ENCODE assay signal across 12 cellular contexts in genomic region chr6:32975886-32976285, GRCh38. TPM values are rescaled to one million over a fixed set of nuclear protein-coding genes. Genes with fewer than 3 reads are reported as not detected.
A peak's percentile ranks its signal among the peaks of the same experiment; 100 is the strongest.
DNase-seq lines count a peak whose midpoint lies in the region; ATAC-seq and TF ChIP-seq lines count a peak whose summit lies in the region.
"Had no signal": no experiment of that assay in that cellular context is flagged by ENCODE, and none has a peak within 500 bp of the region (broad histone marks: within the 10 kb centered on the region; RNA-seq: fewer than 3 reads in every experiment).

No MANE protein-coding gene starts in this region.

- peak overlapping the region; percentile 71 for H3K27ac Mint-ChIP-seq in activated CD8-positive, alpha-beta memory T cell treated with anti-CD3 and anti-CD28 coated beads, Interleukin-2, amount 10 ng/mL, durations not matched to agents 7 days and 5 days
- peak overlapping the region; percentile 68 for H3K27ac Mint-ChIP-seq in WTC11
- H3K27ac Mint-ChIP-seq in stimulated activated effector memory CD8-positive, alpha-beta T cell treated with anti-CD3 and anti-CD28 coated beads, Interleukin-12 subunit alpha, Interleukin-12 subunit beta, amount 100 ng/mL, for 72 hours: peak overlapping the region; percentile 99

- H3K36me3 Mint-ChIP-seq in activated CD8-positive, alpha-beta memory T cell treated with anti-CD3 and anti-CD28 coated beads, Interleukin-2, amount 10 ng/mL, durations not matched to agents 7 days and 5 days: peaks cover 96% of the 10 kb centered on the region
- H3K36me3 Mint-ChIP-seq in WTC11: peaks cover 96% of the 10 kb centered on the region
- peaks cover 100% of the 10 kb centered on the region for H3K36me3 Mint-ChIP-seq in stimulated activated effector memory CD8-positive, alpha-beta T cell treated with anti-CD3 and anti-CD28 coated beads, Interleukin-12 subunit alpha, Interleukin-12 subunit beta, amount 100 ng/mL, for 72 hours

- peak overlapping the region; percentile 99 for H3K4me3 ChIP-seq in fibroblast of the aortic adventitia (ENCODE audit: low read depth, low read length)
- H3K4me3 ChIP-seq in tibial nerve: no peak overlapping the region

- no peaks in the 10 kb centered on the region for H3K9me3 ChIP-seq in tibial nerve
- H3K9me3 ChIP-seq: gastroesophageal sphincter had no signal

- POLR2A ChIA-PET in WTC11 (lab: Charles Lee): no interaction called here

- H3K4me1 Mint-ChIP-seq in activated CD8-positive, alpha-beta memory T cell treated with anti-CD3 and anti-CD28 coated beads, Interleukin-2, amount 10 ng/mL, durations not matched to agents 7 days and 5 days: peaks cover 52% of the 10 kb centered on the region
- H3K4me1 Mint-ChIP-seq in WTC11: peaks cover 50% of the 10 kb centered on the region
- peaks cover 94% of the 10 kb centered on the region for H3K4me1 Mint-ChIP-seq in stimulated activated effector memory CD8-positive, alpha-beta T cell treated with anti-CD3 and anti-CD28 coated beads, Interleukin-12 subunit alpha, Interleukin-12 subunit beta, amount 100 ng/mL, for 72 hours

- no peak for ATAC-seq in activated CD8-positive, alpha-beta memory T cell treated with anti-CD3 and anti-CD28 coated beads, Interleukin-2, amount 10 ng/mL, durations not matched to agents 7 days and 5 days
- no peak for ATAC-seq in WTC11
- no peak for ATAC-seq in stimulated activated effector memory CD8-positive, alpha-beta T cell treated with anti-CD3 and anti-CD28 coated beads, Interleukin-12 subunit alpha, Interleukin-12 subunit beta, amount 100 ng/mL, for 72 hours
- ATAC-seq in HG03342 (IDR thresholded peaks at IDR 0.05; ENCODE audit: unreplicated experiment): no peak
- ATAC-seq: gastroesophageal sphincter had no signal

- H3K27me3 Mint-ChIP-seq in activated CD8-positive, alpha-beta memory T cell treated with anti-CD3 and anti-CD28 coated beads, Interleukin-2, amount 10 ng/mL, durations not matched to agents 7 days and 5 days: no peaks in the 10 kb centered on the region
- peaks cover 4% of the 10 kb centered on the region; the same call in 1 of the 2 replicates for H3K27me3 Mint-ChIP-seq in WTC11 (ENCODE audit: low read depth)

- TF ChIP-seq CTCF in WTC11 (IDR thresholded peaks at IDR 0.05) (no peak), fibroblast of the aortic adventitia (IDR thresholded peaks at IDR 0.05; ENCODE audit: insufficient read depth, low read length) (no peak), tibial nerve (IDR thresholded peaks at IDR 0.05) (no peak)

- H3K36me3 ChIP-seq in tibial nerve: peaks cover 9 to 75% (median 50%) of the 10 kb centered on the region in 3 donors

- TF ChIP-seq POLR2A in tibial nerve (IDR thresholded peaks at IDR 0.05): no peak

- no peak overlapping the region for H3K27ac ChIP-seq in tibial nerve
- H3K27ac ChIP-seq: gastroesophageal sphincter had no signal

- no peaks in the 10 kb centered on the region for H3K27me3 ChIP-seq in tibial nerve
- H3K27me3 ChIP-seq: gastroesophageal sphincter had no signal

- 53 to 54% methylated on average over 2 of the region's 2 CpGs for WGBS in tibial nerve, 2 donors

- H3K4me3 Mint-ChIP-seq in activated CD8-positive, alpha-beta memory T cell treated with anti-CD3 and anti-CD28 coated beads, Interleukin-2, amount 10 ng/mL, durations not matched to agents 7 days and 5 days: peak overlapping the region; percentile 94
- H3K4me3 Mint-ChIP-seq in WTC11: peak overlapping the region; percentile 98
- H3K4me3 Mint-ChIP-seq in stimulated activated effector memory CD8-positive, alpha-beta T cell treated with anti-CD3 and anti-CD28 coated beads, Interleukin-12 subunit alpha, Interleukin-12 subunit beta, amount 100 ng/mL, for 72 hours: peak overlapping the region; percentile 100

- no peak for TF ChIP-seq EP300 in tibial nerve (IDR thresholded peaks at IDR 0.05)

- CTCF ChIA-PET in activated CD8-positive, alpha-beta memory T cell treated with anti-CD3 and anti-CD28 coated beads, Interleukin-2, amount 10 ng/mL, durations not matched to agents 7 days and 5 days (lab: Charles Lee): interaction anchor here (1.9 to 17.8 kb wide), 5 partner anchors 8 to 136 kb away, joined by 6 to 249 read pairs (median 62); partner anchors contain the start of genes HLA-DMA and TAP2
- CTCF ChIA-PET in WTC11 (lab: Charles Lee): interaction anchor here (0.7 kb wide), 1 partner anchor 9 kb away, joined by 3 read pairs; no protein-coding TSS in a partner anchor

- peaks cover 6 to 62% (median 39%) of the 10 kb centered on the region in 4 donors for H3K4me1 ChIP-seq in tibial nerve

- no peaks in the 10 kb centered on the region for H3K9me3 Mint-ChIP-seq in activated CD8-positive, alpha-beta memory T cell treated with anti-CD3 and anti-CD28 coated beads, Interleukin-2, amount 10 ng/mL, durations not matched to agents 7 days and 5 days (ENCODE audit: low read depth)
- H3K9me3 Mint-ChIP-seq in WTC11: no peaks in the 10 kb centered on the region
- no peaks in the 10 kb centered on the region for H3K9me3 Mint-ChIP-seq in stimulated activated effector memory CD8-positive, alpha-beta T cell treated with anti-CD3 and anti-CD28 coated beads, Interleukin-12 subunit alpha, Interleukin-12 subunit beta, amount 100 ng/mL, for 72 hours

- no peak for DNase-seq in activated CD8-positive, alpha-beta memory T cell treated with anti-CD3 and anti-CD28 coated beads, Interleukin-2, amount 10 ng/mL, durations not matched to agents 7 days and 5 days
- no peak for DNase-seq in activated CD8-positive, alpha-beta memory T cell treated with anti-CD3 and anti-CD28 coated beads for 24 hours
- DNase-seq in WTC11 (ENCODE audit: low spot score): no peak
- no peak for DNase-seq in fibroblast of the aortic adventitia (ENCODE audit: low read depth)
- no peak for DNase-seq in stimulated activated effector memory CD8-positive, alpha-beta T cell treated with anti-CD3 and anti-CD28 coated beads, Interleukin-12 subunit alpha, Interleukin-12 subunit beta, amount 100 ng/mL, for 72 hours (ENCODE audit: low spot score in 2 of 2)
- no peak for DNase-seq in tibial nerve (ENCODE audit: low spot score in 2 of 2)
- no peak for DNase-seq in NCI-H2029 (lab: John Stamatoyannopoulos, UW)
- DNase-seq: activated CD8-positive, alpha-beta memory T cell treated with anti-CD3 and anti-CD28 coated beads, Interleukin-2, amount 50 U/mL, for 4 hours; posterior cingulate gyrus had no signal

TF ChIP-seq in WTC11, 78 proteins besides CTCF, POLR2A, EP300 and RAD21 (continues in another document):
- TF ChIP-seq MLX (CRISPR knock-in tag; IDR thresholded peaks at IDR 0.05) (no peak), ZNF512 (CRISPR knock-in tag; IDR thresholded peaks at IDR 0.05; ENCODE audit: borderline replicate concordance) (no peak), ZBTB21 (CRISPR knock-in tag; IDR thresholded peaks at IDR 0.05; ENCODE audit: borderline replicate concordance) (no peak), HMGA2 (CRISPR knock-in tag; IDR thresholded peaks at IDR 0.05) (no peak), ZNF232 (CRISPR knock-in tag; IDR thresholded peaks at IDR 0.05) (no peak), ZNF416 (CRISPR knock-in tag; IDR thresholded peaks at IDR 0.05) (no peak), IRF2 (CRISPR knock-in tag; IDR thresholded peaks at IDR 0.05; ENCODE audit: borderline replicate concordance, low read depth) (no peak), ZNF423 (CRISPR knock-in tag; IDR thresholded peaks at IDR 0.05) (no peak), ZMAT4 (CRISPR knock-in tag; IDR thresholded peaks at IDR 0.05) (no peak)

RNA-seq across cellular contexts. Expression of gene BRD2, which starts 7.5 kb away (rescaled TPM):
- 100 to 1,000 TPM; 309 to 336 TPM for total RNA-seq in activated CD8-positive, alpha-beta memory T cell treated with anti-CD3 and anti-CD28 coated beads, Interleukin-2, amount 10 ng/mL, durations not matched to agents 7 days and 5 days
- total RNA-seq in WTC11 (2021): 206 to 222 TPM (median 214 TPM) in 3 replicates
- 145 and 157 TPM in 2 replicates for total RNA-seq in fibroblast of the aortic adventitia (ENCODE audit: low replicate concordance)
- total RNA-seq in tibial nerve: 100 to 1,000 TPM; 130 to 150 (median 136) TPM

RNA-seq across cellular contexts. Expression of gene HLA-DMA, which starts 23.0 kb away (rescaled TPM):
- 10 to 100 TPM; 57.9 to 60.9 TPM for total RNA-seq in activated CD8-positive, alpha-beta memory T cell treated with anti-CD3 and anti-CD28 coated beads, Interleukin-2, amount 10 ng/mL, durations not matched to agents 7 days and 5 days
- total RNA-seq in WTC11 (2021) (6.0 to 9.3 TPM (median 6.6 TPM) in 3 replicates), fibroblast of the aortic adventitia (ENCODE audit: low replicate concordance) (1.6 and 2.1 TPM in 2 replicates), tibial nerve (10 to 100 TPM; 28.8 to 85.2 (median 34.9) TPM)

RNA-seq across cellular contexts. Expression of gene HLA-DOA, which starts 33.5 kb away (rescaled TPM):
- total RNA-seq in activated CD8-positive, alpha-beta memory T cell treated with anti-CD3 and anti-CD28 coated beads, Interleukin-2, amount 10 ng/mL, durations not matched to agents 7 days and 5 days: 10 to 100 TPM; 11.8 to 16.7 TPM
- total RNA-seq in WTC11 (2021): 13.6 to 24.6 TPM (median 24.4 TPM) in 3 replicates
- total RNA-seq in fibroblast of the aortic adventitia (ENCODE audit: low replicate concordance): not detected in 2 replicates
- total RNA-seq in tibial nerve: 10 to 100 TPM in 1 of 4 donors, 1 to 10 TPM in 3; 3.0 to 17.7 (median 8.4) TPM
- total RNA-seq: M059J had no signal

RNA-seq across cellular contexts. Expression of gene HLA-DMB, which starts 35.1 kb away (rescaled TPM):
- 10 to 100 TPM; 22.7 to 31.2 TPM for total RNA-seq in activated CD8-positive, alpha-beta memory T cell treated with anti-CD3 and anti-CD28 coated beads, Interleukin-2, amount 10 ng/mL, durations not matched to agents 7 days and 5 days
- total RNA-seq in WTC11 (2021) (1.1 to 2.7 TPM (median 2.3 TPM) in 3 replicates), fibroblast of the aortic adventitia (ENCODE audit: low replicate concordance) (0.09 TPM in 1 of 2 replicates, not detected in the other), tibial nerve (10 to 100 TPM; 15.7 to 85.0 (median 25.5) TPM)
